1 cellular context compared by ENCODE assay signal in genomic region chr19:53927745-53928144, GRCh38.
TF ChIP-seq lines count a peak whose summit lies in the region.

No MANE protein-coding gene starts in this region.

TF ChIP-seq in HepG2, 621 proteins besides CTCF, POLR2A, EP300 and RAD21 (continued from another document and continues in another):
- no peak for TF ChIP-seq HDAC6 (IDR thresholded peaks at IDR 0.05; ENCODE audit: low read depth, low read length)
- no peak for TF ChIP-seq ATAD3A (CRISPR knock-in tag; IDR thresholded peaks at IDR 0.05)
- TF ChIP-seq NR0B2 (CRISPR knock-in tag; IDR thresholded peaks at IDR 0.05): no peak
- no peak for TF ChIP-seq NBN (conservative IDR thresholded peaks at IDR 0.05)
- TF ChIP-seq SALL1 (CRISPR knock-in tag; IDR thresholded peaks at IDR 0.05): no peak; the same call in 1 of the 2 replicates
- TF ChIP-seq BRF2 (CRISPR knock-in tag; IDR thresholded peaks at IDR 0.05): no peak
- no peak for TF ChIP-seq HMG20A (CRISPR knock-in tag; IDR thresholded peaks at IDR 0.05; ENCODE audit: borderline replicate concordance)
- TF ChIP-seq PAXIP1 (CRISPR knock-in tag; conservative IDR thresholded peaks at IDR 0.05): no peak
- no peak for TF ChIP-seq ZNF557 (CRISPR knock-in tag; IDR thresholded peaks at IDR 0.05)
- no peak for TF ChIP-seq ZNF282 (IDR thresholded peaks at IDR 0.05; ENCODE audit: partially characterized antibody)
- 0 out of 2 replicates have a peak, but pooled peaks have one; percentile 15 for TF ChIP-seq HOMEZ (CRISPR knock-in tag; IDR thresholded peaks at IDR 0.05; ENCODE audit: low read depth)
- TF ChIP-seq MTF2 (CRISPR knock-in tag; IDR thresholded peaks at IDR 0.05; ENCODE audit: borderline replicate concordance): no peak
- TF ChIP-seq ZNF331 (CRISPR knock-in tag; IDR thresholded peaks at IDR 0.05): peak; percentile 61; the same call in 1 of the 2 replicates
- no peak for TF ChIP-seq NPAS2 (CRISPR knock-in tag; IDR thresholded peaks at IDR 0.05; ENCODE audit: borderline replicate concordance)
- TF ChIP-seq ERF (CRISPR knock-in tag; IDR thresholded peaks at IDR 0.05): 0 out of 2 replicates have a peak, but pooled peaks have one; percentile 47
- no peak for TF ChIP-seq HDAC2 (CRISPR knock-in tag; IDR thresholded peaks at IDR 0.05)
- TF ChIP-seq ZNF496 (CRISPR knock-in tag; IDR thresholded peaks at IDR 0.05; ENCODE audit: insufficient replicate concordance): no peak
- no peak for TF ChIP-seq ZNF503 (CRISPR knock-in tag; IDR thresholded peaks at IDR 0.05)
- no peak for TF ChIP-seq MED1 (CRISPR knock-in tag; IDR thresholded peaks at IDR 0.05)
- peak; percentile 77; the same call in 1 of the 2 replicates for TF ChIP-seq HMGXB3 (CRISPR knock-in tag; IDR thresholded peaks at IDR 0.05; ENCODE audit: borderline replicate concordance)
- TF ChIP-seq TP53 (CRISPR knock-in tag; conservative IDR thresholded peaks at IDR 0.05): no peak
- TF ChIP-seq ZFY (CRISPR knock-in tag; IDR thresholded peaks at IDR 0.05): 0 out of 2 replicates have a peak, but pooled peaks have one; percentile 13
- TF ChIP-seq ZNF362 (CRISPR knock-in tag; IDR thresholded peaks at IDR 0.05; ENCODE audit: borderline replicate concordance): peak; percentile 68; the same call in 1 of the 2 replicates
- no peak for TF ChIP-seq ZNF33B (CRISPR knock-in tag; IDR thresholded peaks at IDR 0.05)
- no peak for TF ChIP-seq KDM3A (CRISPR knock-in tag; IDR thresholded peaks at IDR 0.05; ENCODE audit: low read depth)
- TF ChIP-seq WIZ (CRISPR knock-in tag; IDR thresholded peaks at IDR 0.05): peak; percentile 71; the same call in 1 of the 2 replicates
- TF ChIP-seq ZFP36L2 (CRISPR knock-in tag; IDR thresholded peaks at IDR 0.05): no peak
- TF ChIP-seq NCOA5 (CRISPR knock-in tag; IDR thresholded peaks at IDR 0.05): no peak
- TF ChIP-seq REST (IDR thresholded peaks at IDR 0.05; ENCODE audit: borderline replicate concordance in 1 of 2, low read depth in 1 of 2, low read length in 2 of 2): peak; percentile 73 to 93
- peak; percentile 83; the same call in 1 of the 2 replicates for TF ChIP-seq TGIF2 (CRISPR knock-in tag; IDR thresholded peaks at IDR 0.05)
- 0 out of 4 replicates have a peak, but pooled peaks of 1 of the 2 experiments have one; percentile 54 for TF ChIP-seq KLF16 (CRISPR knock-in tag; IDR thresholded peaks at IDR 0.05)
- no peak for TF ChIP-seq MXI1 (IDR thresholded peaks at IDR 0.05; ENCODE audit: borderline replicate concordance, low read depth, low read length)
- TF ChIP-seq ZEB1 (IDR thresholded peaks at IDR 0.05; ENCODE audit: insufficient replicate concordance, low read depth): no peak
